Comparison of ENCODE assay signal across 23 cellular contexts in genomic region chr18:21701621-21702020, GRCh38. TPM values are rescaled to one million over a fixed set of nuclear protein-coding genes. Genes with fewer than 3 reads are reported as not detected.
DNase-seq lines count a peak whose midpoint lies in the region; ATAC-seq and TF ChIP-seq lines count a peak whose summit lies in the region.
"Had no signal": no experiment of that assay in that cellular context is flagged by ENCODE, and none has a peak within 500 bp of the region (broad histone marks: within the 10 kb centered on the region; RNA-seq: fewer than 3 reads in every experiment).

No MANE protein-coding gene starts in this region.

- H3K79me2 ChIP-seq in SU-DHL-6 (ENCODE audit: insufficient read depth, low read length), result peaks cover 52% of the 10 kb centered on the region

- intact Hi-C loops in activated CD4-positive, alpha-beta memory T cell treated with anti-CD3 and anti-CD28 coated beads for 36 hours (cut with micrococcal nuclease), result loop anchor here (2.0 kb wide), 1 partner anchor 27 kb away; no protein-coding TSS in a partner anchor
- intact Hi-C loops in breast epithelium (cut with DNase I; ENCODE audit: low total_unique reads), result no loop called here

- TF ChIP-seq CTCF in SU-DHL-6 (IDR thresholded peaks at IDR 0.05; ENCODE audit: insufficient read depth, low read length, poor library complexity, severe bottlenecking) (no peak), breast epithelium (IDR thresholded peaks at IDR 0.05) (no peak)

- no peaks in the 10 kb centered on the region for H3K9me2 ChIP-seq in SU-DHL-6 (replicated peaks; ENCODE audit: insufficient read depth, low read length)

- no peaks in the 10 kb centered on the region for H3K4me1 ChIP-seq in breast epithelium

- H3K4me1 Mint-ChIP-seq in activated CD4-positive, alpha-beta memory T cell treated with anti-CD3 and anti-CD28 coated beads, Interleukin-2, amount 10 ng/mL, durations not matched to agents 7 days and 5 days, result peaks cover 37% of the 10 kb centered on the region
- H3K4me1 Mint-ChIP-seq in activated CD4-positive, alpha-beta memory T cell treated with anti-CD3 and anti-CD28 coated beads for 36 hours (ENCODE audit: low read depth), result peaks cover 21% of the 10 kb centered on the region

- CTCF ChIA-PET in activated CD4-positive, alpha-beta memory T cell treated with anti-CD3 and anti-CD28 coated beads, Interleukin-2, amount 10 ng/mL, durations not matched to agents 7 days and 5 days (lab: Charles Lee), result interaction anchor here (0.9 to 1.2 kb wide), 2 partner anchors 39 to 101 kb away, joined by 3 to 4 read pairs; partner anchors contain the start of genes ESCO1 and MIB1
- CTCF ChIA-PET in activated CD4-positive, alpha-beta memory T cell treated with anti-CD3 and anti-CD28 coated beads for 36 hours (lab: Charles Lee), result interaction anchor here (0.8 kb wide), 1 partner anchor 19 kb away, joined by 3 read pairs; no protein-coding TSS in a partner anchor

- peaks cover 33% of the 10 kb centered on the region for H3F3A ChIP-seq in SU-DHL-6 (ENCODE audit: insufficient read depth)

- no peak for DNase-seq in activated CD4-positive, alpha-beta memory T cell treated with anti-CD3 and anti-CD28 coated beads, Interleukin-2, amount 10 ng/mL, durations not matched to agents 7 days and 5 days
- no peak for DNase-seq in activated CD4-positive, alpha-beta memory T cell treated with anti-CD3 and anti-CD28 coated beads for 36 hours
- peak; percentile 34 for DNase-seq in NCI-H1105 (lab: John Stamatoyannopoulos, UW)
- DNase-seq in ureter (ENCODE audit: low spot score), result peak; percentile 29
- DNase-seq in breast epithelium (ENCODE audit: low spot score in 2 of 2), result no peak
- DNase-seq: DMS153, H9, KBM-7, NCI-H1092 treated with DMSO at 0.1 percent for 48 hours, NCI-H2029, NCI-H446, NCI-H524 treated with DMSO at 0.1 percent for 48 hours, NCI-H774, OCI-M1, Peyer's patch, SIG-M5, SW 1271 had no signal

- no peak for TF ChIP-seq POLR2A in breast epithelium (IDR thresholded peaks at IDR 0.05)

- no peaks in the 10 kb centered on the region for H3K9me3 Mint-ChIP-seq in activated CD4-positive, alpha-beta memory T cell treated with anti-CD3 and anti-CD28 coated beads, Interleukin-2, amount 10 ng/mL, durations not matched to agents 7 days and 5 days
- H3K9me3 Mint-ChIP-seq in activated CD4-positive, alpha-beta memory T cell treated with anti-CD3 and anti-CD28 coated beads for 36 hours, result no peaks in the 10 kb centered on the region
- H3K9me3 Mint-ChIP-seq: T-helper 1 cell treated with Interleukin-12 subunit alpha and Interleukin-12 subunit beta and Interleukin-4 antibody, amounts not matched to agents 30 μg/mL and 1 μg/mL, for 36 hours had no signal

- H4K20me1 ChIP-seq in SU-DHL-6 (ENCODE audit: low read depth, low read length), result no peaks in the 10 kb centered on the region

- H3K36me3 ChIP-seq in SU-DHL-6 (ENCODE audit: low read length), result peaks cover 25% of the 10 kb centered on the region; the same call in 1 of the 2 replicates
- H3K36me3 ChIP-seq in breast epithelium, result no peaks in the 10 kb centered on the region

- H3K27me3 ChIP-seq in SU-DHL-6 (ENCODE audit: low read length) (no peaks in the 10 kb centered on the region), breast epithelium (no peaks in the 10 kb centered on the region)
- H3K27me3 ChIP-seq: Peyer's patch had no signal

- no peak overlapping the region for H2AFZ ChIP-seq in SU-DHL-6 (ENCODE audit: low read depth, low read length, severe bottlenecking)
- H2AFZ ChIP-seq: GM23338 had no signal

- no peak for ATAC-seq in GM19397 (IDR thresholded peaks at IDR 0.05; ENCODE audit: unreplicated experiment)
- ATAC-seq in HG02571 (IDR thresholded peaks at IDR 0.05; ENCODE audit: unreplicated experiment), result no peak
- ATAC-seq: GM23338 had no signal

- H3K27ac ChIP-seq in SU-DHL-6 (ENCODE audit: low read depth, low read length) (peak overlapping the region; percentile 87), breast epithelium (no peak overlapping the region)
- H3K27ac ChIP-seq: Peyer's patch, SK-N-MC had no signal

- H3K9me3 ChIP-seq in SU-DHL-6 (ENCODE audit: insufficient read depth, low read length), result no peaks in the 10 kb centered on the region
- no peaks in the 10 kb centered on the region for H3K9me3 ChIP-seq in breast epithelium
- H3K9me3 ChIP-seq: Peyer's patch had no signal

- no peaks in the 10 kb centered on the region for H3K27me3 Mint-ChIP-seq in activated CD4-positive, alpha-beta memory T cell treated with anti-CD3 and anti-CD28 coated beads, Interleukin-2, amount 10 ng/mL, durations not matched to agents 7 days and 5 days
- H3K27me3 Mint-ChIP-seq in activated CD4-positive, alpha-beta memory T cell treated with anti-CD3 and anti-CD28 coated beads for 36 hours, result no peaks in the 10 kb centered on the region

- H3K36me3 Mint-ChIP-seq in activated CD4-positive, alpha-beta memory T cell treated with anti-CD3 and anti-CD28 coated beads, Interleukin-2, amount 10 ng/mL, durations not matched to agents 7 days and 5 days (ENCODE audit: low read depth), result peaks cover 54% of the 10 kb centered on the region
- peaks cover 19% of the 10 kb centered on the region for H3K36me3 Mint-ChIP-seq in activated CD4-positive, alpha-beta memory T cell treated with anti-CD3 and anti-CD28 coated beads for 36 hours

- H3K4me3 ChIP-seq in SU-DHL-6 (ENCODE audit: insufficient read depth, low read length, poor library complexity, severe bottlenecking) (no peak overlapping the region), breast epithelium (no peak overlapping the region)
- H3K4me3 ChIP-seq: GM23338 had no signal

- H3K27ac Mint-ChIP-seq in activated CD4-positive, alpha-beta memory T cell treated with anti-CD3 and anti-CD28 coated beads, Interleukin-2, amount 10 ng/mL, durations not matched to agents 7 days and 5 days, result peak overlapping the region; percentile 19
- H3K27ac Mint-ChIP-seq in activated CD4-positive, alpha-beta memory T cell treated with anti-CD3 and anti-CD28 coated beads for 36 hours, result no peak overlapping the region
- H3K27ac Mint-ChIP-seq: GM23338, H9 had no signal

- no peak overlapping the region for H3K4me3 Mint-ChIP-seq in activated CD4-positive, alpha-beta memory T cell treated with anti-CD3 and anti-CD28 coated beads, Interleukin-2, amount 10 ng/mL, durations not matched to agents 7 days and 5 days
- no peak overlapping the region for H3K4me3 Mint-ChIP-seq in activated CD4-positive, alpha-beta memory T cell treated with anti-CD3 and anti-CD28 coated beads for 36 hours
- H3K4me3 Mint-ChIP-seq: GM23338, H9 had no signal

- peak overlapping the region; percentile 71 for H3K4me2 ChIP-seq in SU-DHL-6 (ENCODE audit: low read depth, low read length, poor library complexity, severe bottlenecking)
- H3K4me2 ChIP-seq: GM23338 had no signal

- H3K9ac ChIP-seq in SU-DHL-6 (ENCODE audit: low read length), result peak overlapping the region; percentile 14; the same call in 1 of the 2 replicates

- POLR2A ChIA-PET in activated CD4-positive, alpha-beta memory T cell treated with anti-CD3 and anti-CD28 coated beads, Interleukin-2, amount 10 ng/mL, durations not matched to agents 7 days and 5 days (lab: Charles Lee), result interaction anchor here (0.8 to 5.5 kb wide), 6 partner anchors 11 to 101 kb away, joined by 3 to 113 read pairs (median 4); partner anchors contain the start of genes ESCO1, MIB1 and SNRPD1
- POLR2A ChIA-PET in activated CD4-positive, alpha-beta memory T cell treated with anti-CD3 and anti-CD28 coated beads for 36 hours (lab: Charles Lee), result interaction anchor here (0.6 to 1.0 kb wide), 2 partner anchors 19 to 1133 kb away, joined by 3 to 4 read pairs; no protein-coding TSS in a partner anchor

RNA-seq across cellular contexts. Expression of gene ABHD3, which starts 3.0 kb away (rescaled TPM):
- total RNA-seq in activated CD4-positive, alpha-beta memory T cell treated with anti-CD3 and anti-CD28 coated beads, Interleukin-2, amount 10 ng/mL, durations not matched to agents 7 days and 5 days, result 10 to 100 TPM; 49.2 to 53.5 TPM
- total RNA-seq in activated CD4-positive, alpha-beta memory T cell treated with anti-CD3 and anti-CD28 coated beads for 36 hours, result 10 to 100 TPM; 18.7 to 22.1 TPM
- 16.5 TPM for total RNA-seq in ureter
- total RNA-seq in breast epithelium, result 10 to 100 TPM; 12.6 to 16.2 (median 13.1) TPM

RNA-seq across cellular contexts. Expression of gene MIB1, which starts 39.0 kb away (rescaled TPM):
- total RNA-seq in activated CD4-positive, alpha-beta memory T cell treated with anti-CD3 and anti-CD28 coated beads, Interleukin-2, amount 10 ng/mL, durations not matched to agents 7 days and 5 days, result 10 to 100 TPM; 57.8 to 58.3 TPM
- 10 to 100 TPM; 40.8 to 43.5 TPM for total RNA-seq in activated CD4-positive, alpha-beta memory T cell treated with anti-CD3 and anti-CD28 coated beads for 36 hours
- 45.3 TPM for total RNA-seq in ureter
- 10 to 100 TPM; 35.0 to 55.2 (median 37.7) TPM for total RNA-seq in breast epithelium

Comparison
In these comparisons a context has a peak if more than half of its experiments do, and no peak if none do; other contexts are left out.
1. DNase-seq: peak in NCI-H1105 (single experiment) and ureter (single experiment); none in activated CD4-positive, alpha-beta memory T cell treated with anti-CD3 and anti-CD28 coated beads, Interleukin-2, amount 10 ng/mL, durations not matched to agents 7 days and 5 days (single experiment), activated CD4-positive, alpha-beta memory T cell treated with anti-CD3 and anti-CD28 coated beads for 36 hours (single experiment) and breast epithelium (0 of 2).